Comparison of ENCODE assay signal across 1 cellular context in the genomic region with DNA sequence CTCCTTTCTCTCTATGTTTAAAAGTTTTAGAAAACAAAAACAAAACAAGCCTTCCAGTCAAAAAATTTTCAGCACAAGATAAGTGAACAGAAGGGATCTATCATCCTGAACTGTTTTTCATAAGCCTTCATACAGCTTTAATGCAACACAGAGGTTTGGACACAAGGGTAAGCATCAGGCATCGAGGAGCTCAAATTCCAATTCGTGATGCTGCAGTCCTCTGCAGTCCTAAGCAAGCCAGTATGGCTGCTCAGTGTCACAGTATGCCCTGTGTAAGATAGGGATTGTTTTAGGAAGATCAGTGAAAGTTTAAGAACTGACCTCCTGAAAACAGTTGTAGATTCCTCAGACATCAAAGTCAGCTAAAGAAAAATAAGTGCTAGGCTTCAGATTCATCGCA.
TF ChIP-seq lines count a peak whose summit lies in the region.

No MANE protein-coding gene starts in this region.

TF ChIP-seq in endothelial cell of umbilical vein, 7 proteins besides CTCF, POLR2A, EP300 and RAD21:
- no peak for TF ChIP-seq EZH2 (IDR thresholded peaks at IDR 0.05; ENCODE audit: borderline replicate concordance, low read depth, low read length, severe bottlenecking)
- TF ChIP-seq MYC (IDR thresholded peaks at IDR 0.05; ENCODE audit: low read depth, low read length) = no peak
- TF ChIP-seq FOS (IDR thresholded peaks at IDR 0.05; ENCODE audit: borderline replicate concordance, insufficient read depth, low read length) = no peak
- no peak for TF ChIP-seq JUN (IDR thresholded peaks at IDR 0.05; ENCODE audit: borderline replicate concordance, insufficient read depth, insufficient read length, low read depth)
- no peak for TF ChIP-seq GATA2 (IDR thresholded peaks at IDR 0.05; ENCODE audit: insufficient read depth, insufficient read length, low read depth, low read length)
- TF ChIP-seq, protein P1, sequence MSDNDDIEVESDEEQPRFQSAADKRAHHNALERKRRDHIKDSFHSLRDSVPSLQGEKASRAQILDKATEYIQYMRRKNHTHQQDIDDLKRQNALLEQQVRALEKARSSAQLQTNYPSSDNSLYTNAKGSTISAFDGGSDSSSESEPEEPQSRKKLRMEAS (IDR thresholded peaks at IDR 0.05; ENCODE audit: insufficient read depth, insufficient read length) = no peak
- no peak for TF ChIP-seq POLR2AphosphoS5 (IDR thresholded peaks at IDR 0.05; ENCODE audit: insufficient read depth, low read depth, low read length)
